Comparison of ENCODE assay signal across 25 cellular contexts in genomic region chr17:2990396-2990795, GRCh38.
DNase-seq lines count a peak whose midpoint lies in the region; ATAC-seq, FAIRE-seq and TF ChIP-seq lines count a peak whose summit lies in the region.
"Had no signal": no experiment of that assay in that cellular context is flagged by ENCODE, and none has a peak within 500 bp of the region (broad histone marks: within the 10 kb centered on the region; RNA-seq: fewer than 3 reads in every experiment).

No MANE protein-coding gene starts in this region.

- H3K27ac Mint-ChIP-seq in stimulated activated naive CD8-positive, alpha-beta T cell treated with anti-CD3 and anti-CD28 coated beads, Interleukin-15, amount 100 ng/mL, for 72 hours = no peak overlapping the region
- H3K27ac Mint-ChIP-seq in activated T-cell treated with anti-CD3 and anti-CD28 coated beads, Interleukin-2, amount 50 U/mL, for 72 hours = no peak overlapping the region
- H3K27ac Mint-ChIP-seq: stimulated activated naive CD8-positive, alpha-beta T cell treated with anti-CD3 and anti-CD28 coated beads, Interleukin-15, Interleukin-2, amounts not matched to agents 100 ng/mL and 50 ng/mL, for 24 hours; T-cell had no signal

- TF ChIP-seq CTCF in ascending aorta (IDR thresholded peaks at IDR 0.05) = no peak

- no peak overlapping the region for H3K27ac ChIP-seq in right cardiac atrium (ENCODE audit: low read length)
- no peak overlapping the region for H3K27ac ChIP-seq in ascending aorta
- H3K27ac ChIP-seq: C4-2B, cardiac muscle cell, PC-9, prostate gland had no signal

- no peaks in the 10 kb centered on the region for H3K36me3 Mint-ChIP-seq in activated T-cell treated with anti-CD3 and anti-CD28 coated beads, Interleukin-2, amount 50 U/mL, for 72 hours (ENCODE audit: insufficient read depth in 2 of 2)

- no peak overlapping the region for H3K4me3 Mint-ChIP-seq in stimulated activated naive CD8-positive, alpha-beta T cell treated with anti-CD3 and anti-CD28 coated beads, Interleukin-15, amount 100 ng/mL, for 72 hours
- H3K4me3 Mint-ChIP-seq in activated T-cell treated with anti-CD3 and anti-CD28 coated beads, Interleukin-2, amount 50 U/mL, for 72 hours = no peak overlapping the region
- H3K4me3 Mint-ChIP-seq: naive thymus-derived CD8-positive, alpha-beta T cell; stimulated activated naive CD8-positive, alpha-beta T cell treated with anti-CD3 and anti-CD28 coated beads, Interleukin-15, Interleukin-2, amounts not matched to agents 100 ng/mL and 50 ng/mL, for 24 hours; T-cell had no signal

- no peaks in the 10 kb centered on the region for H3K27me3 Mint-ChIP-seq in stimulated activated naive CD8-positive, alpha-beta T cell treated with anti-CD3 and anti-CD28 coated beads, Interleukin-15, amount 100 ng/mL, for 72 hours
- H3K27me3 Mint-ChIP-seq in activated T-cell treated with anti-CD3 and anti-CD28 coated beads, Interleukin-2, amount 50 U/mL, for 72 hours (ENCODE audit: low read depth) = no peaks in the 10 kb centered on the region
- H3K27me3 Mint-ChIP-seq: naive thymus-derived CD8-positive, alpha-beta T cell; stimulated activated naive CD8-positive, alpha-beta T cell treated with anti-CD3 and anti-CD28 coated beads, Interleukin-15, Interleukin-2, amounts not matched to agents 100 ng/mL and 50 ng/mL, for 24 hours; T-cell had no signal

- no peaks in the 10 kb centered on the region for H3K9me3 ChIP-seq in right cardiac atrium (ENCODE audit: control insufficient read depth, low read length)
- no peaks in the 10 kb centered on the region for H3K9me3 ChIP-seq in ascending aorta
- H3K9me3 ChIP-seq: prostate gland had no signal

- H3K4me1 Mint-ChIP-seq in stimulated activated naive CD8-positive, alpha-beta T cell treated with anti-CD3 and anti-CD28 coated beads, Interleukin-15, amount 100 ng/mL, for 72 hours = no peaks in the 10 kb centered on the region
- H3K4me1 Mint-ChIP-seq in activated T-cell treated with anti-CD3 and anti-CD28 coated beads, Interleukin-2, amount 50 U/mL, for 72 hours (ENCODE audit: low read depth) = no peaks in the 10 kb centered on the region
- H3K4me1 Mint-ChIP-seq: T-cell had no signal

- ATAC-seq in left ventricle myocardium superior (peak; percentile 23), right cardiac atrium (no peak), HG03175 (IDR thresholded peaks at IDR 0.05; ENCODE audit: unreplicated experiment) (no peak)
- no peak for ATAC-seq in stimulated activated naive CD8-positive, alpha-beta T cell treated with anti-CD3 and anti-CD28 coated beads, Interleukin-15, amount 100 ng/mL, for 72 hours
- ATAC-seq in activated T-cell treated with anti-CD3 and anti-CD28 coated beads, Interleukin-2, amount 50 U/mL, for 72 hours (replicated peaks in 1 of 2) = no peak
- ATAC-seq: naive thymus-derived CD8-positive, alpha-beta T cell; T-cell had no signal

- no peak overlapping the region for H3K4me3 ChIP-seq in right cardiac atrium (ENCODE audit: low read length)
- no peak overlapping the region for H3K4me3 ChIP-seq in ascending aorta
- H3K4me3 ChIP-seq: cardiac muscle cell, PC-9, prostate gland had no signal

- DNase-seq in left ventricle myocardium superior (no peak), right cardiac atrium (no peak), ascending aorta (ENCODE audit: low spot score in 2 of 2) (peak; percentile 32 to 65), midbrain (lab: John Stamatoyannopoulos, UW) (peak; percentile 12), H54 (ENCODE audit: insufficient read length, low spot score) (no peak)
- DNase-seq in stimulated activated naive CD8-positive, alpha-beta T cell treated with anti-CD3 and anti-CD28 coated beads, Interleukin-15, amount 100 ng/mL, for 72 hours = no peak
- DNase-seq in activated T-cell treated with anti-CD3 and anti-CD28 coated beads, Interleukin-2, amount 50 U/mL, for 72 hours = no peak
- DNase-seq: activated T-cell treated with anti-CD3 and anti-CD28 coated beads for 4 hours; dermis blood vessel endothelial cell; IMR-90; mesenchymal stem cell; naive thymus-derived CD8-positive, alpha-beta T cell; NCI-H2171; PC-9; SHP77 treated with DMSO at 0.1 percent for 48 hours; small intestine; stimulated activated CD4-positive, alpha-beta T cell treated with anti-CD3 and anti-CD28 coated beads, Interleukin-4, amount 100 ng/mL, for 1 hour had no signal

- H3K36me3 ChIP-seq in ascending aorta = no peaks in the 10 kb centered on the region
- H3K36me3 ChIP-seq: cardiac muscle cell had no signal

- H3K9me3 Mint-ChIP-seq in stimulated activated naive CD8-positive, alpha-beta T cell treated with anti-CD3 and anti-CD28 coated beads, Interleukin-15, amount 100 ng/mL, for 72 hours = no peaks in the 10 kb centered on the region
- H3K9me3 Mint-ChIP-seq in activated T-cell treated with anti-CD3 and anti-CD28 coated beads, Interleukin-2, amount 50 U/mL, for 72 hours = peaks cover 0 to 2% of the 10 kb centered on the region in 2 donors
- H3K9me3 Mint-ChIP-seq: naive thymus-derived CD8-positive, alpha-beta T cell; stimulated activated naive CD8-positive, alpha-beta T cell treated with anti-CD3 and anti-CD28 coated beads, Interleukin-15, Interleukin-2, amounts not matched to agents 100 ng/mL and 50 ng/mL, for 24 hours; T-cell had no signal

- H3K27me3 ChIP-seq in right cardiac atrium (ENCODE audit: control insufficient read depth, insufficient read depth) (no peaks in the 10 kb centered on the region), ascending aorta (no peaks in the 10 kb centered on the region)
- H3K27me3 ChIP-seq: cardiac muscle cell had no signal

- no peak for TF ChIP-seq POLR2A in H54 (IDR thresholded peaks at IDR 0.05; ENCODE audit: low read depth, low read length)

- WGBS in right cardiac atrium = 86% methylated on average over 9 of the region's 9 CpGs

- intact Hi-C loops in left ventricle myocardium superior (cut with micrococcal nuclease) (no loop called here), right cardiac atrium (cut with DNase I) (no loop called here), ascending aorta (cut with DNase I) (no loop called here)

- no peaks in the 10 kb centered on the region for H3K4me1 ChIP-seq in right cardiac atrium (ENCODE audit: control insufficient read depth, insufficient read depth, low read length)
- no peaks in the 10 kb centered on the region for H3K4me1 ChIP-seq in ascending aorta

- FAIRE-seq in H54 (lab: Jason Lieb, UNC) = no peak
- FAIRE-seq: keratinocyte, small intestine, urothelium cell line had no signal

Comparison
In these comparisons a context has a peak if more than half of its experiments do, and no peak if none do; other contexts are left out.
1. DNase-seq: peak in ascending aorta (2 of 2) and midbrain (single experiment); none in left ventricle myocardium superior (single experiment), right cardiac atrium (0 of 3), stimulated activated naive CD8-positive, alpha-beta T cell treated with anti-CD3 and anti-CD28 coated beads, Interleukin-15, amount 100 ng/mL, for 72 hours (0 of 2), activated T-cell treated with anti-CD3 and anti-CD28 coated beads, Interleukin-2, amount 50 U/mL, for 72 hours (0 of 2) and H54 (single experiment).